ENCODE assay signal across 1 cellular context in the genomic region with DNA sequence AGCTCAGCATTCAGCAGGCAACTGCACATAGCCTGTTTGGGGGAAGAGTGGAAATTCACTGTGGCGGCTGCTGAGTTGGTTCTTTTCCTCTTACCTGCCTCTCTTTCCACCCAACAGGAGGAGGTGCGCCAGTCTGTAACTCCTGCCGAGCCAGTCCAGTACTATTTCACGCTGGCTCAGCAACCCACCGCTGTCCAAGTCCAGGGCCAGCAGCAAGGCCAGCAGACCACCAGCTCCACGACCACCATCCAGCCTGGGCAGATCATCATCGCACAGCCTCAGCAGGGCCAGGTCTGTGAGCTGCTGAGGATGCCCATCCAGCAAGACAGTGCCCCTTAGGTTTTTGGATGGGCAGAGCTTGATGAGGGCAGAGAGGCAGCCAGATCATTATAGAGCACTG.
TF ChIP-seq lines count a peak whose summit lies in the region.

No MANE protein-coding gene starts in this region.

TF ChIP-seq in HepG2, 621 proteins besides CTCF, POLR2A, EP300 and RAD21 (continues in another document):
- TF ChIP-seq ZNF768 (CRISPR knock-in tag; IDR thresholded peaks at IDR 0.05) (no peak), ZFP37 (CRISPR knock-in tag; IDR thresholded peaks at IDR 0.05; ENCODE audit: borderline replicate concordance) (no peak), SRSF9 (IDR thresholded peaks at IDR 0.05; ENCODE audit: borderline replicate concordance, insufficient read depth, low read depth, low read length, poor library complexity, severe bottlenecking) (no peak), HMG20B (CRISPR knock-in tag; conservative IDR thresholded peaks at IDR 0.05) (no peak), HNRNPK (IDR thresholded peaks at IDR 0.05; ENCODE audit: low read depth, low read length, poor library complexity, severe bottlenecking) (no peak), KLF16 (CRISPR knock-in tag; IDR thresholded peaks at IDR 0.05) (no peak), SRSF1 (optimal IDR thresholded peaks at IDR 0.05; ENCODE audit: low read depth, low read length) (no peak), HNRNPLL (IDR thresholded peaks at IDR 0.05; ENCODE audit: low read depth, low read length, poor library complexity, severe bottlenecking) (no peak), NONO (IDR thresholded peaks at IDR 0.05) (no peak), NONO (CRISPR knock-in tag; conservative IDR thresholded peaks at IDR 0.05) (peak; percentile 17; the same call in 1 of the 2 replicates), CHCHD3 (CRISPR knock-in tag; IDR thresholded peaks at IDR 0.05) (no peak), ZSCAN25 (CRISPR knock-in tag; IDR thresholded peaks at IDR 0.05) (0 out of 2 replicates have a peak, but pooled peaks have one; percentile 8), ZNF326 (CRISPR knock-in tag; IDR thresholded peaks at IDR 0.05; ENCODE audit: borderline replicate concordance) (no peak), ZMYM2 (CRISPR knock-in tag; IDR thresholded peaks at IDR 0.05) (no peak)
- TF ChIP-seq, protein P1, sequence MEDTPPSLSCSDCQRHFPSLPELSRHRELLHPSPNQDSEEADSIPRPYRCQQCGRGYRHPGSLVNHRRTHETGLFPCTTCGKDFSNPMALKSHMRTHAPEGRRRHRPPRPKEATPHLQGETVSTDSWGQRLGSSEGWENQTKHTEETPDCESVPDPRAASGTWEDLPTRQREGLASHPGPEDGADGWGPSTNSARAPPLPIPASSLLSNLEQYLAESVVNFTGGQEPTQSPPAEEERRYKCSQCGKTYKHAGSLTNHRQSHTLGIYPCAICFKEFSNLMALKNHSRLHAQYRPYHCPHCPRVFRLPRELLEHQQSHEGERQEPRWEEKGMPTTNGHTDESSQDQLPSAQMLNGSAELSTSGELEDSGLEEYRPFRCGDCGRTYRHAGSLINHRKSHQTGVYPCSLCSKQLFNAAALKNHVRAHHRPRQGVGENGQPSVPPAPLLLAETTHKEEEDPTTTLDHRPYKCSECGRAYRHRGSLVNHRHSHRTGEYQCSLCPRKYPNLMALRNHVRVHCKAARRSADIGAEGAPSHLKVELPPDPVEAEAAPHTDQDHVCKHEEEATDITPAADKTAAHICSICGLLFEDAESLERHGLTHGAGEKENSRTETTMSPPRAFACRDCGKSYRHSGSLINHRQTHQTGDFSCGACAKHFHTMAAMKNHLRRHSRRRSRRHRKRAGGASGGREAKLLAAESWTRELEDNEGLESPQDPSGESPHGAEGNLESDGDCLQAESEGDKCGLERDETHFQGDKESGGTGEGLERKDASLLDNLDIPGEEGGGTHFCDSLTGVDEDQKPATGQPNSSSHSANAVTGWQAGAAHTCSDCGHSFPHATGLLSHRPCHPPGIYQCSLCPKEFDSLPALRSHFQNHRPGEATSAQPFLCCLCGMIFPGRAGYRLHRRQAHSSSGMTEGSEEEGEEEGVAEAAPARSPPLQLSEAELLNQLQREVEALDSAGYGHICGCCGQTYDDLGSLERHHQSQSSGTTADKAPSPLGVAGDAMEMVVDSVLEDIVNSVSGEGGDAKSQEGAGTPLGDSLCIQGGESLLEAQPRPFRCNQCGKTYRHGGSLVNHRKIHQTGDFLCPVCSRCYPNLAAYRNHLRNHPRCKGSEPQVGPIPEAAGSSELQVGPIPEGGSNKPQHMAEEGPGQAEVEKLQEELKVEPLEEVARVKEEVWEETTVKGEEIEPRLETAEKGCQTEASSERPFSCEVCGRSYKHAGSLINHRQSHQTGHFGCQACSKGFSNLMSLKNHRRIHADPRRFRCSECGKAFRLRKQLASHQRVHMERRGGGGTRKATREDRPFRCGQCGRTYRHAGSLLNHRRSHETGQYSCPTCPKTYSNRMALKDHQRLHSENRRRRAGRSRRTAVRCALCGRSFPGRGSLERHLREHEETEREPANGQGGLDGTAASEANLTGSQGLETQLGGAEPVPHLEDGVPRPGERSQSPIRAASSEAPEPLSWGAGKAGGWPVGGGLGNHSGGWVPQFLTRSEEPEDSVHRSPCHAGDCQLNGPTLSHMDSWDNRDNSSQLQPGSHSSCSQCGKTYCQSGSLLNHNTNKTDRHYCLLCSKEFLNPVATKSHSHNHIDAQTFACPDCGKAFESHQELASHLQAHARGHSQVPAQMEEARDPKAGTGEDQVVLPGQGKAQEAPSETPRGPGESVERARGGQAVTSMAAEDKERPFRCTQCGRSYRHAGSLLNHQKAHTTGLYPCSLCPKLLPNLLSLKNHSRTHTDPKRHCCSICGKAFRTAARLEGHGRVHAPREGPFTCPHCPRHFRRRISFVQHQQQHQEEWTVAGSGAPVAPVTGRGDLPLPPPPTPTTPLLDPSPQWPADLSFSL (CRISPR knock-in tag; IDR thresholded peaks at IDR 0.05) = no peak
- TF ChIP-seq, protein P2, sequence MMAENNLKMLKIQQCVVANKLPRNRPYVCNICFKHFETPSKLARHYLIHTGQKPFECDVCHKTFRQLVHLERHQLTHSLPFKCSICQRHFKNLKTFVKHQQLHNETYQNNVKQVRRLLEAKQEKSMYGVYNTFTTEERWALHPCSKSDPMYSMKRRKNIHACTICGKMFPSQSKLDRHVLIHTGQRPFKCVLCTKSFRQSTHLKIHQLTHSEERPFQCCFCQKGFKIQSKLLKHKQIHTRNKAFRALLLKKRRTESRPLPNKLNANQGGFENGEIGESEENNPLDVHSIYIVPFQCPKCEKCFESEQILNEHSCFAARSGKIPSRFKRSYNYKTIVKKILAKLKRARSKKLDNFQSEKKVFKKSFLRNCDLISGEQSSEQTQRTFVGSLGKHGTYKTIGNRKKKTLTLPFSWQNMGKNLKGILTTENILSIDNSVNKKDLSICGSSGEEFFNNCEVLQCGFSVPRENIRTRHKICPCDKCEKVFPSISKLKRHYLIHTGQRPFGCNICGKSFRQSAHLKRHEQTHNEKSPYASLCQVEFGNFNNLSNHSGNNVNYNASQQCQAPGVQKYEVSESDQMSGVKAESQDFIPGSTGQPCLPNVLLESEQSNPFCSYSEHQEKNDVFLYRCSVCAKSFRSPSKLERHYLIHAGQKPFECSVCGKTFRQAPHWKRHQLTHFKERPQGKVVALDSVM (CRISPR knock-in tag; IDR thresholded peaks at IDR 0.05) = no peak
- TF ChIP-seq, protein P3, sequence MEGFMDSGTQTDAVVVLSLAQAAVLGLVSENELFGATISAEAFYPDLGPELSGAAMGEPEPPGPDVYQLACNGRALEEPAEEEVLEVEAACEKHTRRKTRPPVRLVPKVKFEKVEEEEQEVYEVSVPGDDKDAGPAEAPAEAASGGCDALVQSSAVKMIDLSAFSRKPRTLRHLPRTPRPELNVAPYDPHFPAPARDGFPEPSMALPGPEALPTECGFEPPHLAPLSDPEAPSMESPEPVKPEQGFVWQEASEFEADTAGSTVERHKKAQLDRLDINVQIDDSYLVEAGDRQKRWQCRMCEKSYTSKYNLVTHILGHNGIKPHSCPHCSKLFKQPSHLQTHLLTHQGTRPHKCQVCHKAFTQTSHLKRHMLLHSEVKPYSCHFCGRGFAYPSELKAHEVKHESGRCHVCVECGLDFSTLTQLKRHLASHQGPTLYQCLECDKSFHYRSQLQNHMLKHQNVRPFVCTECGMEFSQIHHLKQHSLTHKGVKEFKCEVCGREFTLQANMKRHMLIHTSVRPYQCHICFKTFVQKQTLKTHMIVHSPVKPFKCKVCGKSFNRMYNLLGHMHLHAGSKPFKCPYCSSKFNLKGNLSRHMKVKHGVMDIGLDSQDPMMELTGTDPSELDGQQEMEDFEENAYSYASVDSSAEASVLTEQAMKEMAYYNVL (CRISPR knock-in tag; IDR thresholded peaks at IDR 0.05; ENCODE audit: borderline replicate concordance) = 0 out of 2 replicates have a peak, but pooled peaks have one; percentile 1
- TF ChIP-seq, protein P4, sequence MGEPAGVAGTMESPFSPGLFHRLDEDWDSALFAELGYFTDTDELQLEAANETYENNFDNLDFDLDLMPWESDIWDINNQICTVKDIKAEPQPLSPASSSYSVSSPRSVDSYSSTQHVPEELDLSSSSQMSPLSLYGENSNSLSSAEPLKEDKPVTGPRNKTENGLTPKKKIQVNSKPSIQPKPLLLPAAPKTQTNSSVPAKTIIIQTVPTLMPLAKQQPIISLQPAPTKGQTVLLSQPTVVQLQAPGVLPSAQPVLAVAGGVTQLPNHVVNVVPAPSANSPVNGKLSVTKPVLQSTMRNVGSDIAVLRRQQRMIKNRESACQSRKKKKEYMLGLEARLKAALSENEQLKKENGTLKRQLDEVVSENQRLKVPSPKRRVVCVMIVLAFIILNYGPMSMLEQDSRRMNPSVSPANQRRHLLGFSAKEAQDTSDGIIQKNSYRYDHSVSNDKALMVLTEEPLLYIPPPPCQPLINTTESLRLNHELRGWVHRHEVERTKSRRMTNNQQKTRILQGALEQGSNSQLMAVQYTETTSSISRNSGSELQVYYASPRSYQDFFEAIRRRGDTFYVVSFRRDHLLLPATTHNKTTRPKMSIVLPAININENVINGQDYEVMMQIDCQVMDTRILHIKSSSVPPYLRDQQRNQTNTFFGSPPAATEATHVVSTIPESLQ (CRISPR knock-in tag; conservative IDR thresholded peaks at IDR 0.05) = no peak
- TF ChIP-seq, protein P5, sequence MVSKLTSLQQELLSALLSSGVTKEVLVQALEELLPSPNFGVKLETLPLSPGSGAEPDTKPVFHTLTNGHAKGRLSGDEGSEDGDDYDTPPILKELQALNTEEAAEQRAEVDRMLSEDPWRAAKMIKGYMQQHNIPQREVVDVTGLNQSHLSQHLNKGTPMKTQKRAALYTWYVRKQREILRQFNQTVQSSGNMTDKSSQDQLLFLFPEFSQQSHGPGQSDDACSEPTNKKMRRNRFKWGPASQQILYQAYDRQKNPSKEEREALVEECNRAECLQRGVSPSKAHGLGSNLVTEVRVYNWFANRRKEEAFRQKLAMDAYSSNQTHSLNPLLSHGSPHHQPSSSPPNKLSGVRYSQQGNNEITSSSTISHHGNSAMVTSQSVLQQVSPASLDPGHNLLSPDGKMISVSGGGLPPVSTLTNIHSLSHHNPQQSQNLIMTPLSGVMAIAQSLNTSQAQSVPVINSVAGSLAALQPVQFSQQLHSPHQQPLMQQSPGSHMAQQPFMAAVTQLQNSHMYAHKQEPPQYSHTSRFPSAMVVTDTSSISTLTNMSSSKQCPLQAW (CRISPR knock-in tag; IDR thresholded peaks at IDR 0.05) = no peak
- TF ChIP-seq, protein P6, sequence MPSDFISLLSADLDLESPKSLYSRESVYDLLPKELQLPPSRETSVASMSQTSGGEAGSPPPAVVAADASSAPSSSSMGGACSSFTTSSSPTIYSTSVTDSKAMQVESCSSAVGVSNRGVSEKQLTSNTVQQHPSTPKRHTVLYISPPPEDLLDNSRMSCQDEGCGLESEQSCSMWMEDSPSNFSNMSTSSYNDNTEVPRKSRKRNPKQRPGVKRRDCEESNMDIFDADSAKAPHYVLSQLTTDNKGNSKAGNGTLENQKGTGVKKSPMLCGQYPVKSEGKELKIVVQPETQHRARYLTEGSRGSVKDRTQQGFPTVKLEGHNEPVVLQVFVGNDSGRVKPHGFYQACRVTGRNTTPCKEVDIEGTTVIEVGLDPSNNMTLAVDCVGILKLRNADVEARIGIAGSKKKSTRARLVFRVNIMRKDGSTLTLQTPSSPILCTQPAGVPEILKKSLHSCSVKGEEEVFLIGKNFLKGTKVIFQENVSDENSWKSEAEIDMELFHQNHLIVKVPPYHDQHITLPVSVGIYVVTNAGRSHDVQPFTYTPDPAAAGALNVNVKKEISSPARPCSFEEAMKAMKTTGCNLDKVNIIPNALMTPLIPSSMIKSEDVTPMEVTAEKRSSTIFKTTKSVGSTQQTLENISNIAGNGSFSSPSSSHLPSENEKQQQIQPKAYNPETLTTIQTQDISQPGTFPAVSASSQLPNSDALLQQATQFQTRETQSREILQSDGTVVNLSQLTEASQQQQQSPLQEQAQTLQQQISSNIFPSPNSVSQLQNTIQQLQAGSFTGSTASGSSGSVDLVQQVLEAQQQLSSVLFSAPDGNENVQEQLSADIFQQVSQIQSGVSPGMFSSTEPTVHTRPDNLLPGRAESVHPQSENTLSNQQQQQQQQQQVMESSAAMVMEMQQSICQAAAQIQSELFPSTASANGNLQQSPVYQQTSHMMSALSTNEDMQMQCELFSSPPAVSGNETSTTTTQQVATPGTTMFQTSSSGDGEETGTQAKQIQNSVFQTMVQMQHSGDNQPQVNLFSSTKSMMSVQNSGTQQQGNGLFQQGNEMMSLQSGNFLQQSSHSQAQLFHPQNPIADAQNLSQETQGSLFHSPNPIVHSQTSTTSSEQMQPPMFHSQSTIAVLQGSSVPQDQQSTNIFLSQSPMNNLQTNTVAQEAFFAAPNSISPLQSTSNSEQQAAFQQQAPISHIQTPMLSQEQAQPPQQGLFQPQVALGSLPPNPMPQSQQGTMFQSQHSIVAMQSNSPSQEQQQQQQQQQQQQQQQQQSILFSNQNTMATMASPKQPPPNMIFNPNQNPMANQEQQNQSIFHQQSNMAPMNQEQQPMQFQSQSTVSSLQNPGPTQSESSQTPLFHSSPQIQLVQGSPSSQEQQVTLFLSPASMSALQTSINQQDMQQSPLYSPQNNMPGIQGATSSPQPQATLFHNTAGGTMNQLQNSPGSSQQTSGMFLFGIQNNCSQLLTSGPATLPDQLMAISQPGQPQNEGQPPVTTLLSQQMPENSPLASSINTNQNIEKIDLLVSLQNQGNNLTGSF (CRISPR knock-in tag; IDR thresholded peaks at IDR 0.05) = no peak
- TF ChIP-seq, protein P7, sequence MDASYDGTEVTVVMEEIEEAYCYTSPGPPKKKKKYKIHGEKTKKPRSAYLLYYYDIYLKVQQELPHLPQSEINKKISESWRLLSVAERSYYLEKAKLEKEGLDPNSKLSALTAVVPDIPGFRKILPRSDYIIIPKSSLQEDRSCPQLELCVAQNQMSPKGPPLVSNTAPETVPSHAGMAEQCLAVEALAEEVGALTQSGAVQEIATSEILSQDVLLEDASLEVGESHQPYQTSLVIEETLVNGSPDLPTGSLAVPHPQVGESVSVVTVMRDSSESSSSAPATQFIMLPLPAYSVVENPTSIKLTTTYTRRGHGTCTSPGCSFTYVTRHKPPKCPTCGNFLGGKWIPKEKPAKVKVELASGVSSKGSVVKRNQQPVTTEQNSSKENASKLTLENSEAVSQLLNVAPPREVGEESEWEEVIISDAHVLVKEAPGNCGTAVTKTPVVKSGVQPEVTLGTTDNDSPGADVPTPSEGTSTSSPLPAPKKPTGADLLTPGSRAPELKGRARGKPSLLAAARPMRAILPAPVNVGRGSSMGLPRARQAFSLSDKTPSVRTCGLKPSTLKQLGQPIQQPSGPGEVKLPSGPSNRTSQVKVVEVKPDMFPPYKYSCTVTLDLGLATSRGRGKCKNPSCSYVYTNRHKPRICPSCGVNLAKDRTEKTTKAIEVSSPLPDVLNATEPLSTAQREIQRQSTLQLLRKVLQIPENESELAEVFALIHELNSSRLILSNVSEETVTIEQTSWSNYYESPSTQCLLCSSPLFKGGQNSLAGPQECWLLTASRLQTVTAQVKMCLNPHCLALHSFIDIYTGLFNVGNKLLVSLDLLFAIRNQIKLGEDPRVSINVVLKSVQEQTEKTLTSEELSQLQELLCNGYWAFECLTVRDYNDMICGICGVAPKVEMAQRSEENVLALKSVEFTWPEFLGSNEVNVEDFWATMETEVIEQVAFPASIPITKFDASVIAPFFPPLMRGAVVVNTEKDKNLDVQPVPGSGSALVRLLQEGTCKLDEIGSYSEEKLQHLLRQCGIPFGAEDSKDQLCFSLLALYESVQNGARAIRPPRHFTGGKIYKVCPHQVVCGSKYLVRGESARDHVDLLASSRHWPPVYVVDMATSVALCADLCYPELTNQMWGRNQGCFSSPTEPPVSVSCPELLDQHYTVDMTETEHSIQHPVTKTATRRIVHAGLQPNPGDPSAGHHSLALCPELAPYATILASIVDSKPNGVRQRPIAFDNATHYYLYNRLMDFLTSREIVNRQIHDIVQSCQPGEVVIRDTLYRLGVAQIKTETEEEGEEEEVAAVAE (CRISPR knock-in tag; IDR thresholded peaks at IDR 0.05; ENCODE audit: borderline replicate concordance) = no peak
- TF ChIP-seq, protein P8, sequence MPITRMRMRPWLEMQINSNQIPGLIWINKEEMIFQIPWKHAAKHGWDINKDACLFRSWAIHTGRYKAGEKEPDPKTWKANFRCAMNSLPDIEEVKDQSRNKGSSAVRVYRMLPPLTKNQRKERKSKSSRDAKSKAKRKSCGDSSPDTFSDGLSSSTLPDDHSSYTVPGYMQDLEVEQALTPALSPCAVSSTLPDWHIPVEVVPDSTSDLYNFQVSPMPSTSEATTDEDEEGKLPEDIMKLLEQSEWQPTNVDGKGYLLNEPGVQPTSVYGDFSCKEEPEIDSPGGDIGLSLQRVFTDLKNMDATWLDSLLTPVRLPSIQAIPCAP (CRISPR knock-in tag; IDR thresholded peaks at IDR 0.05; ENCODE audit: low read depth) = no peak
- TF ChIP-seq, protein P9, sequence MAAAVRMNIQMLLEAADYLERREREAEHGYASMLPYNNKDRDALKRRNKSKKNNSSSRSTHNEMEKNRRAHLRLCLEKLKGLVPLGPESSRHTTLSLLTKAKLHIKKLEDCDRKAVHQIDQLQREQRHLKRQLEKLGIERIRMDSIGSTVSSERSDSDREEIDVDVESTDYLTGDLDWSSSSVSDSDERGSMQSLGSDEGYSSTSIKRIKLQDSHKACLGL (CRISPR knock-in tag; IDR thresholded peaks at IDR 0.05) = no peak
